8 cellular contexts compared by ENCODE assay signal in genomic region chr2:234291765-234292204, GRCh38.
DNase-seq lines count a peak whose midpoint lies in the region; ATAC-seq and TF ChIP-seq lines count a peak whose summit lies in the region.

No MANE protein-coding gene starts in this region.

- no peak overlapping the region for H2BK12ac ChIP-seq in neuronal stem cell (ENCODE audit: low read length)

- no peaks in the 10 kb centered on the region for H3K79me1 ChIP-seq in neuronal stem cell (ENCODE audit: low read depth, low read length)

- DNase-seq in activated CD4-positive, alpha-beta T cell treated with anti-CD3 and anti-CD28 coated beads, Interleukin-2, amount 10 ng/mL, durations not matched to agents 24 days and 14 days: peak; percentile 91
- no peak for DNase-seq in activated CD4-positive, alpha-beta T cell treated with anti-CD3 and anti-CD28 coated beads for 48 hours
- DNase-seq in NOMO-1 treated with dmso at 0.1 percent for 144 hours (lab: John Stamatoyannopoulos, UW; ENCODE audit: unreplicated experiment): peak; percentile 56
- DNase-seq in choroid plexus epithelial cell (ENCODE audit: low read depth): peak; percentile 81
- no peak for DNase-seq in neuronal stem cell (ENCODE audit: low spot score)
- DNase-seq in G401 (ENCODE audit: low spot score): no peak
- no peak for DNase-seq in substantia nigra (lab: John Stamatoyannopoulos, UW)

- no peaks in the 10 kb centered on the region for H3K27me3 Mint-ChIP-seq in activated CD4-positive, alpha-beta T cell treated with anti-CD3 and anti-CD28 coated beads, Interleukin-2, amount 10 ng/mL, durations not matched to agents 24 days and 14 days

- H3K4me2 ChIP-seq in neuronal stem cell (ENCODE audit: insufficient read depth, low read length, poor library complexity, severe bottlenecking): no peak overlapping the region

- H3K18ac ChIP-seq in neuronal stem cell (ENCODE audit: low read length): peak overlapping the region; percentile 44

- no peak overlapping the region for H3K4ac ChIP-seq in neuronal stem cell (ENCODE audit: low read length)

- no peaks in the 10 kb centered on the region for H3K36me3 ChIP-seq in neuronal stem cell (replicated peaks in 1 of 2; ENCODE audit: control insufficient read depth in 2 of 2, insufficient read depth in 2 of 2, low read length in 2 of 2)

- no peak for TF ChIP-seq CTCF in choroid plexus epithelial cell (conservative IDR thresholded peaks at IDR 0.05; ENCODE audit: low read depth, low read length)

- peaks cover 0 to 10% of the 10 kb centered on the region in 2 donors for H3K4me1 ChIP-seq in neuronal stem cell (ENCODE audit: control insufficient read depth in 2 of 2, insufficient read depth in 1 of 2, low read depth in 1 of 2, low read length in 2 of 2)

- no CpG with 5 or more reads among the region's 5 CpGs for WGBS in neuronal stem cell (ENCODE audit: extremely low coverage in 2 of 2, insufficient read length in 2 of 2, insufficient replicate concordance in 1 of 2), 2 donors

- no peak overlapping the region for H3K23ac ChIP-seq in neuronal stem cell (ENCODE audit: low read depth, low read length, poor library complexity)

- no peak overlapping the region for H2BK15ac ChIP-seq in neuronal stem cell (ENCODE audit: low read length)

- peaks cover 85% of the 10 kb centered on the region for H3K4me1 Mint-ChIP-seq in activated CD4-positive, alpha-beta T cell treated with anti-CD3 and anti-CD28 coated beads, Interleukin-2, amount 10 ng/mL, durations not matched to agents 24 days and 14 days

- in situ Hi-C loops in G401 (cut with HindIII; ENCODE audit: low sequenced_read_pairs): no loop called here

- H2BK120ac ChIP-seq in neuronal stem cell (ENCODE audit: low read depth, low read length): no peak overlapping the region

- H3K9ac ChIP-seq in neuronal stem cell (ENCODE audit: low read depth, low read length, poor library complexity): no peak overlapping the region

- no peak overlapping the region for H2AFZ ChIP-seq in neuronal stem cell (ENCODE audit: low read length)

- peak overlapping the region; percentile 99 for H3K27ac Mint-ChIP-seq in activated CD4-positive, alpha-beta T cell treated with anti-CD3 and anti-CD28 coated beads, Interleukin-2, amount 10 ng/mL, durations not matched to agents 24 days and 14 days

- no peak overlapping the region for H4K91ac ChIP-seq in neuronal stem cell (ENCODE audit: low read depth, low read length, poor library complexity)

- no peaks in the 10 kb centered on the region for H3K27me3 ChIP-seq in neuronal stem cell (ENCODE audit: control insufficient read depth in 3 of 3, insufficient read depth in 3 of 3, low read depth in 1 of 3, low read length in 3 of 3)

- peak overlapping the region; percentile 72 for H3K4me3 Mint-ChIP-seq in activated CD4-positive, alpha-beta T cell treated with anti-CD3 and anti-CD28 coated beads, Interleukin-2, amount 10 ng/mL, durations not matched to agents 24 days and 14 days

- H4K8ac ChIP-seq in neuronal stem cell (ENCODE audit: low read depth, low read length): no peak overlapping the region

- ATAC-seq in HG03108 (IDR thresholded peaks at IDR 0.05; ENCODE audit: unreplicated experiment): peak; percentile 24

- H2BK5ac ChIP-seq in neuronal stem cell (ENCODE audit: low read length): no peak overlapping the region

- H3K9me3 ChIP-seq in neuronal stem cell (replicated peaks in 1 of 2; ENCODE audit: control insufficient read depth in 2 of 2, insufficient read depth in 1 of 2, low read depth in 1 of 2, low read length in 2 of 2): no peaks in the 10 kb centered on the region

- no peak overlapping the region for H2AK5ac ChIP-seq in neuronal stem cell (ENCODE audit: low read depth, low read length)

- no peaks in the 10 kb centered on the region for H3K9me3 Mint-ChIP-seq in activated CD4-positive, alpha-beta T cell treated with anti-CD3 and anti-CD28 coated beads, Interleukin-2, amount 10 ng/mL, durations not matched to agents 24 days and 14 days

- H3K14ac ChIP-seq in neuronal stem cell (ENCODE audit: low read length): no peak overlapping the region

- intact Hi-C loops in activated CD4-positive, alpha-beta T cell treated with anti-CD3 and anti-CD28 coated beads, Interleukin-2, amount 10 ng/mL, durations not matched to agents 24 days and 14 days (cut with micrococcal nuclease): loop anchor here (1.0 to 5.0 kb wide), 11 partner anchors 17 to 299 kb away; no protein-coding TSS in a partner anchor

- H3K36me3 Mint-ChIP-seq in activated CD4-positive, alpha-beta T cell treated with anti-CD3 and anti-CD28 coated beads, Interleukin-2, amount 10 ng/mL, durations not matched to agents 24 days and 14 days (ENCODE audit: low read depth): no peaks in the 10 kb centered on the region

- H3K27ac ChIP-seq in neuronal stem cell (replicated peaks; ENCODE audit: low read length): no peak overlapping the region
- no peak overlapping the region for H3K27ac ChIP-seq in substantia nigra (ENCODE audit: low read depth, low read length, poor library complexity, severe bottlenecking)

- H3K4me3 ChIP-seq in choroid plexus epithelial cell (ENCODE audit: low read depth, low read length): no peak overlapping the region
- no peak overlapping the region for H3K4me3 ChIP-seq in neuronal stem cell (ENCODE audit: low read length in 2 of 2)

Comparison
In these comparisons a context has a peak if more than half of its experiments do, and no peak if none do; other contexts are left out.
1. DNase-seq: peak in activated CD4-positive, alpha-beta T cell treated with anti-CD3 and anti-CD28 coated beads, Interleukin-2, amount 10 ng/mL, durations not matched to agents 24 days and 14 days (single experiment), NOMO-1 treated with dmso at 0.1 percent for 144 hours (single experiment) and choroid plexus epithelial cell (single experiment); none in activated CD4-positive, alpha-beta T cell treated with anti-CD3 and anti-CD28 coated beads for 48 hours (single experiment), neuronal stem cell (single experiment), G401 (single experiment) and substantia nigra (0 of 49).